Comparison of ENCODE assay signal across 2 cellular contexts in the genomic region with DNA sequence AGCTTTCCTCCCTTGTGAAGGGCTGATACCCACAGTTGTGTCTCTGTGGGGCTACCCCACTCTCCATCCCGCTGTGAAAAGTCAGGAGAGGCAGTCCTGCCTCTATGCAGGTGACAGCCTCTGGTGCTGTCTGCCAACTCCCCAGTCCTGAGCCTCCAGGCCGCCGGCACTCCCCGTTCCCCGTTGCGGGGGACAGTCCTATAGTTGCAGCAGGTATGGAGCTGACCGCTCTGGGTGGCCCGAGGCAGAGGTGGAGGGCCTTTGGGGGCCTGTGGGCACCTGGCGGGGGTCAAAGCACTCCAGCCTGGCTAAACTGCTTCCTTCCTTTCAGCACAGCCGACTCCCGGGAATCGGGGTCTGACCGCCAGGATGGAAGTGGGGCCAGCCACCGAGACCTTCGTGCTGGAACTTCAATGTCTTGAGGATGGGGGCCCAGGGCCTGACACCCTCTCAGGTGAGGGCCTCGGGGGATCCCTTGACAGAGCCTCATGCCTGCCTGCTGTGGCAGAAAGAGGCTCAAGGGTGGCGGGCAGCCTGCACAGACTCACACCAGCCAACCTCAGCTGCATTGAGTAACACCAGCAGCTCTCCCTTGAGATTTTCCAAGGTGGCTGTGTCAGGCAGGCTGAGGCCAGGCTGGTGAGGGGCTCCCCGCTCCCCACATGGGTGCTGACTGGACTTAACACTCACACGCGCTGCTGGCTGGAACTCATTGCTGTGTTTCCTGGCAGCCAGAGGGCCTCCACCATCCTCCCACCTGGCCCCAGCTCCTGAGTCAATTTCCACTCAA.
TF ChIP-seq lines count a peak whose summit lies in the region.

No MANE protein-coding gene starts in this region.

TF ChIP-seq in SK-N-SH, 30 proteins besides CTCF, POLR2A, EP300 and RAD21:
- TF ChIP-seq, protein P1, sequence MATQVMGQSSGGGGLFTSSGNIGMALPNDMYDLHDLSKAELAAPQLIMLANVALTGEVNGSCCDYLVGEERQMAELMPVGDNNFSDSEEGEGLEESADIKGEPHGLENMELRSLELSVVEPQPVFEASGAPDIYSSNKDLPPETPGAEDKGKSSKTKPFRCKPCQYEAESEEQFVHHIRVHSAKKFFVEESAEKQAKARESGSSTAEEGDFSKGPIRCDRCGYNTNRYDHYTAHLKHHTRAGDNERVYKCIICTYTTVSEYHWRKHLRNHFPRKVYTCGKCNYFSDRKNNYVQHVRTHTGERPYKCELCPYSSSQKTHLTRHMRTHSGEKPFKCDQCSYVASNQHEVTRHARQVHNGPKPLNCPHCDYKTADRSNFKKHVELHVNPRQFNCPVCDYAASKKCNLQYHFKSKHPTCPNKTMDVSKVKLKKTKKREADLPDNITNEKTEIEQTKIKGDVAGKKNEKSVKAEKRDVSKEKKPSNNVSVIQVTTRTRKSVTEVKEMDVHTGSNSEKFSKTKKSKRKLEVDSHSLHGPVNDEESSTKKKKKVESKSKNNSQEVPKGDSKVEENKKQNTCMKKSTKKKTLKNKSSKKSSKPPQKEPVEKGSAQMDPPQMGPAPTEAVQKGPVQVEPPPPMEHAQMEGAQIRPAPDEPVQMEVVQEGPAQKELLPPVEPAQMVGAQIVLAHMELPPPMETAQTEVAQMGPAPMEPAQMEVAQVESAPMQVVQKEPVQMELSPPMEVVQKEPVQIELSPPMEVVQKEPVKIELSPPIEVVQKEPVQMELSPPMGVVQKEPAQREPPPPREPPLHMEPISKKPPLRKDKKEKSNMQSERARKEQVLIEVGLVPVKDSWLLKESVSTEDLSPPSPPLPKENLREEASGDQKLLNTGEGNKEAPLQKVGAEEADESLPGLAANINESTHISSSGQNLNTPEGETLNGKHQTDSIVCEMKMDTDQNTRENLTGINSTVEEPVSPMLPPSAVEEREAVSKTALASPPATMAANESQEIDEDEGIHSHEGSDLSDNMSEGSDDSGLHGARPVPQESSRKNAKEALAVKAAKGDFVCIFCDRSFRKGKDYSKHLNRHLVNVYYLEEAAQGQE (IDR thresholded peaks at IDR 0.05; ENCODE audit: low read depth, low read length): no peak
- TF ChIP-seq CHD2 (IDR thresholded peaks at IDR 0.05; ENCODE audit: low read length, partially characterized antibody) (no peak), RFX5 (IDR thresholded peaks at IDR 0.05; ENCODE audit: low read length) (no peak), RXRA (IDR thresholded peaks at IDR 0.05; ENCODE audit: borderline replicate concordance, low read depth) (no peak), MXI1 (IDR thresholded peaks at IDR 0.05; ENCODE audit: low read depth, low read length) (no peak), POLR2AphosphoS5 (IDR thresholded peaks at IDR 0.05; ENCODE audit: low read depth, low read length) (no peak), JUND (IDR thresholded peaks at IDR 0.05) (no peak)
- TF ChIP-seq, protein P2, sequence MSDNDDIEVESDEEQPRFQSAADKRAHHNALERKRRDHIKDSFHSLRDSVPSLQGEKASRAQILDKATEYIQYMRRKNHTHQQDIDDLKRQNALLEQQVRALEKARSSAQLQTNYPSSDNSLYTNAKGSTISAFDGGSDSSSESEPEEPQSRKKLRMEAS (IDR thresholded peaks at IDR 0.05; ENCODE audit: low read depth): no peak
- TF ChIP-seq, protein P3, sequence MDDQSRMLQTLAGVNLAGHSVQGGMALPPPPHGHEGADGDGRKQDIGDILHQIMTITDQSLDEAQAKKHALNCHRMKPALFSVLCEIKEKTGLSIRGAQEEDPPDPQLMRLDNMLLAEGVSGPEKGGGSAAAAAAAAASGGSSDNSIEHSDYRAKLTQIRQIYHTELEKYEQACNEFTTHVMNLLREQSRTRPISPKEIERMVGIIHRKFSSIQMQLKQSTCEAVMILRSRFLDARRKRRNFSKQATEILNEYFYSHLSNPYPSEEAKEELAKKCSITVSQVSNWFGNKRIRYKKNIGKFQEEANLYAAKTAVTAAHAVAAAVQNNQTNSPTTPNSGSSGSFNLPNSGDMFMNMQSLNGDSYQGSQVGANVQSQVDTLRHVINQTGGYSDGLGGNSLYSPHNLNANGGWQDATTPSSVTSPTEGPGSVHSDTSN (IDR thresholded peaks at IDR 0.05): no peak
- TF ChIP-seq, protein P4, sequence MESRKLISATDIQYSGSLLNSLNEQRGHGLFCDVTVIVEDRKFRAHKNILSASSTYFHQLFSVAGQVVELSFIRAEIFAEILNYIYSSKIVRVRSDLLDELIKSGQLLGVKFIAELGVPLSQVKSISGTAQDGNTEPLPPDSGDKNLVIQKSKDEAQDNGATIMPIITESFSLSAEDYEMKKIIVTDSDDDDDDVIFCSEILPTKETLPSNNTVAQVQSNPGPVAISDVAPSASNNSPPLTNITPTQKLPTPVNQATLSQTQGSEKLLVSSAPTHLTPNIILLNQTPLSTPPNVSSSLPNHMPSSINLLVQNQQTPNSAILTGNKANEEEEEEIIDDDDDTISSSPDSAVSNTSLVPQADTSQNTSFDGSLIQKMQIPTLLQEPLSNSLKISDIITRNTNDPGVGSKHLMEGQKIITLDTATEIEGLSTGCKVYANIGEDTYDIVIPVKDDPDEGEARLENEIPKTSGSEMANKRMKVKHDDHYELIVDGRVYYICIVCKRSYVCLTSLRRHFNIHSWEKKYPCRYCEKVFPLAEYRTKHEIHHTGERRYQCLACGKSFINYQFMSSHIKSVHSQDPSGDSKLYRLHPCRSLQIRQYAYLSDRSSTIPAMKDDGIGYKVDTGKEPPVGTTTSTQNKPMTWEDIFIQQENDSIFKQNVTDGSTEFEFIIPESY (IDR thresholded peaks at IDR 0.05; ENCODE audit: borderline replicate concordance, low read depth): no peak

TF ChIP-seq in SK-N-SH treated with all-trans-retinoic acid at 6 μM for 48 hours, 23 proteins besides CTCF, POLR2A, EP300 and RAD21:
- TF ChIP-seq ESRRG (CRISPR knock-in tag; IDR thresholded peaks at IDR 0.05): no peak
- no peak for TF ChIP-seq RARB (CRISPR knock-in tag; IDR thresholded peaks at IDR 0.05)
- TF ChIP-seq, protein P5, sequence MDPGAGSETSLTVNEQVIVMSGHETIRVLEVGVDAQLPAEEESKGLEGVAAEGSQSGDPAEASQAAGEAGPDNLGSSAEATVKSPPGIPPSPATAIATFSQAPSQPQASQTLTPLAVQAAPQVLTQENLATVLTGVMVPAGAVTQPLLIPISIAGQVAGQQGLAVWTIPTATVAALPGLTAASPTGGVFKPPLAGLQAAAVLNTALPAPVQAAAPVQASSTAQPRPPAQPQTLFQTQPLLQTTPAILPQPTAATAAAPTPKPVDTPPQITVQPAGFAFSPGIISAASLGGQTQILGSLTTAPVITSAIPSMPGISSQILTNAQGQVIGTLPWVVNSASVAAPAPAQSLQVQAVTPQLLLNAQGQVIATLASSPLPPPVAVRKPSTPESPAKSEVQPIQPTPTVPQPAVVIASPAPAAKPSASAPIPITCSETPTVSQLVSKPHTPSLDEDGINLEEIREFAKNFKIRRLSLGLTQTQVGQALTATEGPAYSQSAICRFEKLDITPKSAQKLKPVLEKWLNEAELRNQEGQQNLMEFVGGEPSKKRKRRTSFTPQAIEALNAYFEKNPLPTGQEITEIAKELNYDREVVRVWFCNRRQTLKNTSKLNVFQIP (CRISPR knock-in tag; IDR thresholded peaks at IDR 0.05; ENCODE audit: borderline replicate concordance, low read depth): no peak
- no peak for TF ChIP-seq TCF4 (CRISPR knock-in tag; IDR thresholded peaks at IDR 0.05; ENCODE audit: borderline replicate concordance)
- TF ChIP-seq, protein P6, sequence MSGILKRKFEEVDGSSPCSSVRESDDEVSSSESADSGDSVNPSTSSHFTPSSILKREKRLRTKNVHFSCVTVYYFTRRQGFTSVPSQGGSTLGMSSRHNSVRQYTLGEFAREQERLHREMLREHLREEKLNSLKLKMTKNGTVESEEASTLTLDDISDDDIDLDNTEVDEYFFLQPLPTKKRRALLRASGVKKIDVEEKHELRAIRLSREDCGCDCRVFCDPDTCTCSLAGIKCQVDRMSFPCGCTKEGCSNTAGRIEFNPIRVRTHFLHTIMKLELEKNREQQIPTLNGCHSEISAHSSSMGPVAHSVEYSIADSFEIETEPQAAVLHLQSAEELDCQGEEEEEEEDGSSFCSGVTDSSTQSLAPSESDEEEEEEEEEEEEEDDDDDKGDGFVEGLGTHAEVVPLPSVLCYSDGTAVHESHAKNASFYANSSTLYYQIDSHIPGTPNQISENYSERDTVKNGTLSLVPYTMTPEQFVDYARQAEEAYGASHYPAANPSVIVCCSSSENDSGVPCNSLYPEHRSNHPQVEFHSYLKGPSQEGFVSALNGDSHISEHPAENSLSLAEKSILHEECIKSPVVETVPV (CRISPR knock-in tag; IDR thresholded peaks at IDR 0.05): no peak
- no peak for TF ChIP-seq TOX (CRISPR knock-in tag; IDR thresholded peaks at IDR 0.05; ENCODE audit: borderline replicate concordance)
- no peak for TF ChIP-seq ARNTL (CRISPR knock-in tag; IDR thresholded peaks at IDR 0.05; ENCODE audit: borderline replicate concordance, low read depth)
- no peak for TF ChIP-seq OSR1 (CRISPR knock-in tag; IDR thresholded peaks at IDR 0.05)
- no peak for TF ChIP-seq GLIS3 (CRISPR knock-in tag; IDR thresholded peaks at IDR 0.05)
- no peak for TF ChIP-seq ZNF70 (CRISPR knock-in tag; IDR thresholded peaks at IDR 0.05)
- no peak for TF ChIP-seq SNAI2 (CRISPR knock-in tag; IDR thresholded peaks at IDR 0.05)
- TF ChIP-seq BACH2 (CRISPR knock-in tag; IDR thresholded peaks at IDR 0.05; ENCODE audit: borderline replicate concordance): no peak
- TF ChIP-seq ZNF8 (CRISPR knock-in tag; IDR thresholded peaks at IDR 0.05): no peak
- TF ChIP-seq ZFP30 (CRISPR knock-in tag; IDR thresholded peaks at IDR 0.05): no peak
- TF ChIP-seq ZC3H10 (CRISPR knock-in tag; IDR thresholded peaks at IDR 0.05): no peak
- TF ChIP-seq PPARA (CRISPR knock-in tag; IDR thresholded peaks at IDR 0.05; ENCODE audit: borderline replicate concordance): no peak
- no peak for TF ChIP-seq ZNF565 (CRISPR knock-in tag; conservative IDR thresholded peaks at IDR 0.05; ENCODE audit: low read depth)
TF ChIP-seq in SK-N-SH treated with all-trans-retinoic acid at 6 μM for 48 hours: peak in this region for 0.
